7 cellular contexts compared by ENCODE assay signal in genomic region chr19:42693760-42694350, GRCh38. TPM values are rescaled to one million over a fixed set of nuclear protein-coding genes. Genes with fewer than 3 reads are reported as not detected.
A peak's percentile ranks its signal among the peaks of the same experiment; 100 is the strongest.
DNase-seq lines count a peak whose midpoint lies in the region; ATAC-seq, FAIRE-seq and TF ChIP-seq lines count a peak whose summit lies in the region.

No MANE protein-coding gene starts in this region.

- no peak for ATAC-seq in GM18907 (IDR thresholded peaks at IDR 0.05; ENCODE audit: unreplicated experiment)

- no peaks in the 10 kb centered on the region for H3K9me3 ChIP-seq in small intestine (ENCODE audit: control insufficient read depth, low read depth)

- no peak for FAIRE-seq in small intestine (lab: Jason Lieb, UNC)

- no peaks in the 10 kb centered on the region for H3K4me1 ChIP-seq in small intestine (ENCODE audit: control insufficient read depth in 2 of 2, insufficient read depth in 1 of 2, low read depth in 1 of 2, low read length in 1 of 2)

- H3K4me3 ChIP-seq in small intestine (ENCODE audit: low read depth in 1 of 2, low read length in 2 of 2), result no peak overlapping the region

- H3K27ac ChIP-seq in VCaP (no peak overlapping the region), small intestine (ENCODE audit: low read depth in 1 of 2, low read length in 1 of 2) (no peak overlapping the region)

- peaks cover 0 to 5% of the 10 kb centered on the region in 2 donors for H3K27me3 ChIP-seq in small intestine (ENCODE audit: control insufficient read depth in 2 of 2, insufficient read depth in 2 of 2, low read length in 2 of 2)

- peak; percentile 49 for TF ChIP-seq RAD21 in Ishikawa (IDR thresholded peaks at IDR 0.05; ENCODE audit: low read depth)

- DNase-seq in G401 (ENCODE audit: low spot score), result peak; percentile 40
- peak; percentile 44 for DNase-seq in left kidney (ENCODE audit: low read depth, low spot score)
- DNase-seq in GM19238 (ENCODE audit: insufficient read length, low spot score), result no peak
- DNase-seq in small intestine, result no peak

- no peak for TF ChIP-seq EP300 in Ishikawa (IDR thresholded peaks at IDR 0.05; ENCODE audit: borderline replicate concordance)

- 26% methylated on average over 5 of the region's 5 CpGs for WGBS in small intestine, 3 donors

- TF ChIP-seq CTCF in VCaP (conservative IDR thresholded peaks at IDR 0.05), result peak; percentile 97

- in situ Hi-C loops in G401 (cut with HindIII; ENCODE audit: low sequenced_read_pairs), result no loop called here

- H3K36me3 ChIP-seq in small intestine (ENCODE audit: control insufficient read depth in 2 of 2, insufficient read depth in 2 of 2, low read length in 2 of 2), result no peaks in the 10 kb centered on the region

TF ChIP-seq in Ishikawa, 13 proteins besides CTCF, POLR2A, EP300 and RAD21:
- TF ChIP-seq USF1 (IDR thresholded peaks at IDR 0.05) (no peak), CREB1 (IDR thresholded peaks at IDR 0.05; ENCODE audit: low read depth) (no peak), MAX (IDR thresholded peaks at IDR 0.05) (no peak), YY1 (IDR thresholded peaks at IDR 0.05; ENCODE audit: low read depth) (no peak), TEAD4 (IDR thresholded peaks at IDR 0.05) (no peak), TCF12 (IDR thresholded peaks at IDR 0.05; ENCODE audit: low read depth) (no peak), CEBPB (IDR thresholded peaks at IDR 0.05) (no peak), EGR1 (IDR thresholded peaks at IDR 0.05) (no peak), FOXM1 (IDR thresholded peaks at IDR 0.05; ENCODE audit: borderline replicate concordance, low read depth) (no peak), TAF1 (IDR thresholded peaks at IDR 0.05; ENCODE audit: low read depth) (no peak), REST (IDR thresholded peaks at IDR 0.05; ENCODE audit: low read depth) (no peak), NFIC (IDR thresholded peaks at IDR 0.05) (no peak), ZBTB7A (IDR thresholded peaks at IDR 0.05; ENCODE audit: low read depth) (no peak)

RNA-seq across cellular contexts. Expression of gene PSG3, which starts 46.4 kb away (rescaled TPM):
- 64.4 and 66.1 TPM in 2 replicates for total RNA-seq in G401 (2014; rRNA removed; shearing (Covaris generic))
- not detected for polyA plus RNA-seq in small intestine

Comparison
In these comparisons a context has a peak if more than half of its experiments do, and no peak if none do; other contexts are left out.
1. DNase-seq: peak in G401 (single experiment) and left kidney (single experiment); none in GM19238 (single experiment) and small intestine (single experiment).